16 cellular contexts compared by ENCODE assay signal in the genomic region with DNA sequence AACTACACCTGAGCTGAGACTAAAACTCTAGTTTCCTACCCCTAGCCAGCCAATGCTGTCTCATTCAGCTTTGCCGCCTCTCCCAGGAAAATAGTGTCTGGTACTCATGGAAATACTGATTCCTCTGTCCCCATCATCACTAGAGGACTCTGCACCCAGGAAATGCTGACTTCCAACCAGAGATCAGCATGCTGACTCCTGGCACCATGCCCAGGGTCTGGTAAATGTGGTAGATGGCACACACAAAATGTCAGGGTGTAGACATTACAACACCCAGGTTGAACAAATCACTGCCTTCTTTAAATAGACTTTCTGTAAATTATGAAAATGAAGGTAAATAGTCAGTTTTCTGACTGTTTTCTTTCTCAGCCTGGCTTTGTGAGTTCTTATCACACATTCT.
DNase-seq lines count a peak whose midpoint lies in the region; ATAC-seq and TF ChIP-seq lines count a peak whose summit lies in the region.
"Had no signal": no experiment of that assay in that cellular context is flagged by ENCODE, and none has a peak within 500 bp of the region (broad histone marks: within the 10 kb centered on the region; RNA-seq: fewer than 3 reads in every experiment).

No MANE protein-coding gene starts in this region.

- peak; percentile 12 for DNase-seq in DMS 273 (lab: John Stamatoyannopoulos, UW; ENCODE audit: unreplicated experiment)
- no peak for DNase-seq in DMS 273 treated with DMSO at 0.1 percent for 48 hours (lab: John Stamatoyannopoulos, UW)
- peak; percentile 81 for DNase-seq in H4 (ENCODE audit: low spot score)
- DNase-seq in SHP77 (lab: John Stamatoyannopoulos, UW): peak; percentile 64 to 83
- peak; percentile 35 for DNase-seq in kidney tubule cell (ENCODE audit: low spot score)
- no peak for DNase-seq in tibial artery
- DNase-seq in activated naive CD4-positive, alpha-beta T cell treated with anti-CD3 and anti-CD28 coated beads, Interleukin-2, amount 50 U/mL, for 16 hours: no peak
- DNase-seq: activated naive CD4-positive, alpha-beta T cell treated with anti-CD3 and anti-CD28 coated beads for 36 hours; cerebellar nuclear complex; NCI-H510A treated with DMSO at 0.1 percent for 48 hours; SJCRH30; trophoblast cell had no signal

- intact Hi-C loops in tibial artery (cut with DNase I; ENCODE audit: low total_unique reads): no loop called here

- ATAC-seq in GM19395 (IDR thresholded peaks at IDR 0.05; ENCODE audit: unreplicated experiment): no peak
- ATAC-seq: esophagus mucosa had no signal

- no peaks in the 10 kb centered on the region for H3K27me3 ChIP-seq in tibial artery
- H3K27me3 ChIP-seq: SJCRH30 had no signal

- H3K4me3 ChIP-seq in tibial artery: no peak overlapping the region
- H3K4me3 ChIP-seq: SJCRH30 had no signal

- no peaks in the 10 kb centered on the region for H3K36me3 ChIP-seq in tibial artery
- H3K36me3 ChIP-seq: SJCRH30 had no signal

- no peak for TF ChIP-seq CTCF in tibial artery (IDR thresholded peaks at IDR 0.05)

- no peaks in the 10 kb centered on the region for H3K9me3 ChIP-seq in tibial artery
- H3K9me3 ChIP-seq: SJCRH30 had no signal

- H3K27ac ChIP-seq in tibial artery: no peak overlapping the region
- H3K27ac ChIP-seq: 22Rv1, KMS-11, SJCRH30 had no signal

- H3K4me1 ChIP-seq in tibial artery: no peaks in the 10 kb centered on the region
- H3K4me1 ChIP-seq: SJCRH30 had no signal

Comparison
In these comparisons a context has a peak if more than half of its experiments do, and no peak if none do; other contexts are left out.
1. DNase-seq: peak in DMS 273 (single experiment), H4 (single experiment), SHP77 (2 of 2) and kidney tubule cell (single experiment); none in DMS 273 treated with DMSO at 0.1 percent for 48 hours (single experiment), tibial artery (0 of 2) and activated naive CD4-positive, alpha-beta T cell treated with anti-CD3 and anti-CD28 coated beads, Interleukin-2, amount 50 U/mL, for 16 hours (single experiment).